In the genomic region with DNA sequence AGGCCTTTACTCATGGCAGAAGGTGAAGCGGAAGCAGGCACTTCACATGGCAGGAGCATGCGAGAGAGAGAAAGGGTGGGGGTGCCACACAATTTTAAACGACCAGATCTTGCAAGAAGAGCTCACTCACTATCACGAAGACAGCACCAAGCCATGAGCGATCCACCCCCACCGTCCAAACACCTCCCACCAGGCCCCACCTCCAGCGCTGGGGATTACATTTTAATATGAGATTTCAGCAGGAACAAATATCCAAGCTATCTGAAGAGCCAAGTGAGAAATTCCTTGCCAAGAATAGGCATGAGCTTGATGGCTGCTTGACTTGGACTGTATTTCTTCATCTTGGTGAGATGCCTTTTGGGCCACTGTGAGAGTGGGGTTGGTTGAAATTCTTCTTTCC, we compare ENCODE assay signal across 18 cellular contexts.
"Had no signal": no experiment of that assay in that cellular context is flagged by ENCODE, and none has a peak within 500 bp of the region (broad histone marks: within the 10 kb centered on the region; RNA-seq: fewer than 3 reads in every experiment).

No MANE protein-coding gene starts in this region.

- H3K27ac ChIP-seq: epithelial cell of prostate, esophagus muscularis mucosa, gastrocnemius medialis, hepatocyte, lower lobe of right lung, ovary, prostate gland, tibial artery, upper lobe of left lung, uterus had no signal

- H3K4me3 ChIP-seq: esophagus muscularis mucosa, gastrocnemius medialis, hepatocyte, lower lobe of right lung, ovary, prostate gland, smooth muscle cell, tibial artery, upper lobe of left lung, uterus had no signal

- H3K9me3 ChIP-seq: esophagus muscularis mucosa, gastrocnemius medialis, lower lobe of right lung, ovary, prostate gland, tibial artery, upper lobe of left lung, uterus had no signal

- H3K4me1 ChIP-seq: gastrocnemius medialis, lower lobe of right lung, prostate gland, upper lobe of left lung, uterus had no signal

- DNase-seq: effector memory CD8-positive, alpha-beta T cell; gastrocnemius medialis; lower lobe of right lung; natural killer cell; ovary; retina; stimulated activated CD4-positive, alpha-beta T cell treated with anti-CD3 and anti-CD28 coated beads, Interleukin-2, amount 100 ng/mL, for 48 hours; stimulated activated CD8-positive, alpha-beta memory T cell treated with anti-CD3 and anti-CD28 coated beads, Interleukin-4, amount 100 ng/mL, for 48 hours; stimulated activated naive CD8-positive, alpha-beta T cell treated with anti-CD3 and anti-CD28 coated beads, Interleukin-15, Interleukin-2, amounts not matched to agents 100 U/mL and 50 U/mL, for 24 hours; tibial artery; uterus had no signal

- H3K27me3 ChIP-seq: esophagus muscularis mucosa, gastrocnemius medialis, hepatocyte, ovary, tibial artery, upper lobe of left lung, uterus had no signal

- H3K36me3 ChIP-seq: esophagus muscularis mucosa, gastrocnemius medialis, lower lobe of right lung, ovary, prostate gland, tibial artery, upper lobe of left lung, uterus had no signal

- ATAC-seq: effector memory CD8-positive, alpha-beta T cell; gastrocnemius medialis; lower lobe of right lung; natural killer cell; stimulated activated effector memory CD8-positive, alpha-beta T cell treated with anti-CD3 and anti-CD28 coated beads, Interleukin-12 subunit alpha, Interleukin-12 subunit beta, amount 100 ng/mL, for 72 hours; stimulated activated naive CD8-positive, alpha-beta T cell treated with anti-CD3 and anti-CD28 coated beads, Interleukin-15, Interleukin-2, amounts not matched to agents 100 U/mL and 50 U/mL, for 24 hours had no signal
